Comparison of ENCODE assay signal across 26 cellular contexts in genomic region chr1:246838118-246838456, GRCh38.
DNase-seq lines count a peak whose midpoint lies in the region; ATAC-seq and TF ChIP-seq lines count a peak whose summit lies in the region.
"Had no signal": no experiment of that assay in that cellular context is flagged by ENCODE, and none has a peak within 500 bp of the region (broad histone marks: within the 10 kb centered on the region; RNA-seq: fewer than 3 reads in every experiment).

No MANE protein-coding gene starts in this region.

- H3K27ac ChIP-seq in cardiac muscle cell, result peak overlapping the region; percentile 18
- no peak overlapping the region for H3K27ac ChIP-seq in heart right ventricle
- H3K27ac ChIP-seq in HCT116 (ENCODE audit: low read depth, low read length), result no peak overlapping the region
- H3K27ac ChIP-seq in RWPE2 (ENCODE audit: poor library complexity, severe bottlenecking), result no peak overlapping the region
- no peak overlapping the region for H3K27ac ChIP-seq in foreskin keratinocyte
- H3K27ac ChIP-seq: BLaER1, GM23248, Peyer's patch, SK-N-MC had no signal

- no peak for TF ChIP-seq RAD21 in HCT116 (IDR thresholded peaks at IDR 0.05; ENCODE audit: low read depth)

- H3K9me3 ChIP-seq in cardiac muscle cell (ENCODE audit: low read depth) (no peaks in the 10 kb centered on the region), heart right ventricle (no peaks in the 10 kb centered on the region), HCT116 (ENCODE audit: control insufficient read depth in 1 of 2, insufficient read depth in 1 of 2, low read depth in 1 of 2, low read length in 2 of 2) (no peaks in the 10 kb centered on the region), RWPE2 (ENCODE audit: severe bottlenecking) (no peaks in the 10 kb centered on the region)
- H3K9me3 ChIP-seq: BLaER1, MG63, Peyer's patch had no signal

- DNase-seq in cardiac muscle cell (ENCODE audit: low read depth in 1 of 2, low spot score in 1 of 2), result no peak
- DNase-seq in heart right ventricle, result no peak
- no peak for DNase-seq in HCT116 (ENCODE audit: low read depth, low spot score)
- DNase-seq in RWPE2 (ENCODE audit: low spot score), result no peak
- DNase-seq in foreskin keratinocyte, result no peak
- DNase-seq in activated CD8-positive, alpha-beta T cell treated with anti-CD3 and anti-CD28 coated beads, Interleukin-2, amount 10 ng/mL, durations not matched to agents 7 days and 5 days, result no peak
- no peak for DNase-seq in foreskin melanocyte
- DNase-seq: Calu3; CD4-positive, CD25-positive, alpha-beta regulatory T cell; GDM1; GM23248; H7; KG1; MG63; NCI-H1105 treated with DMSO at 0.1 percent for 48 hours; NCI-H146; NCI-H1930; NCI-H446 treated with DMSO at 0.1 percent for 48 hours; NCI-H526; NK-92 treated with Interleukin-12 subunit alpha and Interleukin-12 subunit beta, amount 100 ng/mL, for 24 hours; Peyer's patch; SIG-M5 had no signal

- peaks cover 26% of the 10 kb centered on the region for H3K36me3 ChIP-seq in cardiac muscle cell
- peaks cover 0 to 46% (median 22%) of the 10 kb centered on the region in 9 donors for H3K36me3 ChIP-seq in heart right ventricle
- H3K36me3 ChIP-seq in HCT116 (ENCODE audit: control insufficient read depth in 1 of 2, insufficient read depth in 2 of 2, low read length in 2 of 2), result peaks cover 12 to 14% of the 10 kb centered on the region in 2 experiments; a peak in 2 of 4 replicates
- H3K36me3 ChIP-seq in RWPE2 (ENCODE audit: low read depth), result peaks cover 22% of the 10 kb centered on the region

- H3K4me3 ChIP-seq in cardiac muscle cell (no peak overlapping the region), heart right ventricle (no peak overlapping the region), HCT116 (replicated peaks in 1 of 2; ENCODE audit: low read depth in 1 of 2, low read length in 2 of 2) (no peak overlapping the region), RWPE2 (ENCODE audit: severe bottlenecking) (no peak overlapping the region)
- H3K4me3 ChIP-seq: BLaER1, GM23248, MG63, Peyer's patch, SK-N-MC had no signal

- no peaks in the 10 kb centered on the region for H3K79me2 ChIP-seq in HCT116 (ENCODE audit: insufficient read depth, low read length)

- no peak for TF ChIP-seq POLR2A in HCT116 (IDR thresholded peaks at IDR 0.05; ENCODE audit: borderline replicate concordance, extremely low read depth, insufficient read depth, insufficient read length)

- RAD21 ChIA-PET in HCT116 (lab: Charles Lee; ENCODE audit: low non-redundant PET in 1 of 2, low total read pairs in 2 of 2, uncharacterized antibody in 2 of 2, unreplicated experiment in 2 of 2), result no interaction called here

- no peaks in the 10 kb centered on the region for H4K20me1 ChIP-seq in HCT116 (ENCODE audit: insufficient read depth)
- H4K20me1 ChIP-seq: BLaER1 had no signal

- H2AFZ ChIP-seq in HCT116 (ENCODE audit: low read depth, low read length, poor library complexity, severe bottlenecking), result no peak overlapping the region
- H2AFZ ChIP-seq: GM23248 had no signal

- BruUV-seq in HCT116 (replicated peaks; lab: Mats Ljungman, UMichigan), result no TSS peak

- intact Hi-C loops in heart right ventricle (cut with DNase I), result no loop called here
- intact Hi-C loops in HCT116 (cut with micrococcal nuclease), result no loop called here

- no peaks in the 10 kb centered on the region for H3K9me2 ChIP-seq in HCT116 (ENCODE audit: insufficient read depth)

- CTCF ChIA-PET in HCT116 (lab: Charles Lee), result no interaction called here
- CTCF ChIA-PET in activated CD8-positive, alpha-beta T cell treated with anti-CD3 and anti-CD28 coated beads, Interleukin-2, amount 10 ng/mL, durations not matched to agents 7 days and 5 days (lab: Charles Lee), result no interaction called here

- no peaks in the 10 kb centered on the region for H3K27me3 ChIP-seq in cardiac muscle cell
- no peaks in the 10 kb centered on the region for H3K27me3 ChIP-seq in heart right ventricle
- H3K27me3 ChIP-seq in HCT116 (ENCODE audit: insufficient read depth, low read length), result no peaks in the 10 kb centered on the region
- no peaks in the 10 kb centered on the region for H3K27me3 ChIP-seq in RWPE2 (ENCODE audit: insufficient read depth, poor library complexity, severe bottlenecking)
- H3K27me3 ChIP-seq in foreskin keratinocyte, result no peaks in the 10 kb centered on the region
- H3K27me3 ChIP-seq: BLaER1, MG63, Peyer's patch had no signal

- no peak for ATAC-seq in heart right ventricle
- peak; percentile 5; the same call in 1 of the 2 replicates for ATAC-seq in HCT116
- ATAC-seq in RWPE2 (ENCODE audit: low read depth), result peak; percentile 35; the same call in 2 of the 3 replicates
- peak; percentile 23 for ATAC-seq in foreskin keratinocyte
- ATAC-seq in activated CD8-positive, alpha-beta T cell treated with anti-CD3 and anti-CD28 coated beads, Interleukin-2, amount 10 ng/mL, durations not matched to agents 7 days and 5 days, result no peak
- ATAC-seq in HG03469 (IDR thresholded peaks at IDR 0.05; ENCODE audit: unreplicated experiment), result no peak

- peaks cover 5% of the 10 kb centered on the region for H3K4me1 Mint-ChIP-seq in activated CD8-positive, alpha-beta T cell treated with anti-CD3 and anti-CD28 coated beads, Interleukin-2, amount 10 ng/mL, durations not matched to agents 7 days and 5 days (ENCODE audit: low read depth)

- WGBS in heart right ventricle, 2 donors, result 88 to 90% methylated on average over 2 of the region's 2 CpGs

- H3K9me3 Mint-ChIP-seq in activated CD8-positive, alpha-beta T cell treated with anti-CD3 and anti-CD28 coated beads, Interleukin-2, amount 10 ng/mL, durations not matched to agents 7 days and 5 days (ENCODE audit: insufficient read depth), result no peaks in the 10 kb centered on the region
- H3K9me3 Mint-ChIP-seq: CD4-positive, CD25-positive, alpha-beta regulatory T cell; T-helper 1 cell treated with Interleukin-12 subunit alpha and Interleukin-12 subunit beta and Interleukin-4 antibody, amounts not matched to agents 30 μg/mL and 1 μg/mL, for 36 hours had no signal

- H3K4me2 ChIP-seq in HCT116 (ENCODE audit: low read length), result no peak overlapping the region

- H3K4me3 Mint-ChIP-seq in activated CD8-positive, alpha-beta T cell treated with anti-CD3 and anti-CD28 coated beads, Interleukin-2, amount 10 ng/mL, durations not matched to agents 7 days and 5 days, result no peak overlapping the region
- H3K4me3 Mint-ChIP-seq: CD4-positive, CD25-positive, alpha-beta regulatory T cell; T-helper 1 cell treated with Interleukin-12 subunit alpha and Interleukin-12 subunit beta and Interleukin-4 antibody, amounts not matched to agents 30 μg/mL and 1 μg/mL, for 36 hours had no signal

- H3K4me1 ChIP-seq in cardiac muscle cell (ENCODE audit: low read depth) (no peaks in the 10 kb centered on the region), heart right ventricle (peaks cover 0 to 12% (median 0%) of the 10 kb centered on the region in 9 donors), HCT116 (ENCODE audit: control insufficient read depth in 1 of 2, insufficient read depth in 2 of 2, low read length in 2 of 2) (peaks cover 0 to 9% of the 10 kb centered on the region in 2 experiments; a peak in 1 of 4 replicates), RWPE2 (ENCODE audit: insufficient read depth, poor library complexity, severe bottlenecking) (peaks cover 7% of the 10 kb centered on the region), foreskin keratinocyte (peaks cover 10% of the 10 kb centered on the region)
- H3K4me1 ChIP-seq: Peyer's patch had no signal

- TF ChIP-seq CTCF in cardiac muscle cell (IDR thresholded peaks at IDR 0.05; ENCODE audit: low read depth, low read length), result no peak
- TF ChIP-seq CTCF in heart right ventricle (IDR thresholded peaks at IDR 0.05), result no peak
- TF ChIP-seq CTCF in HCT116 (IDR thresholded peaks at IDR 0.05 in 2 of 3, conservative IDR thresholded peaks at IDR 0.05 in 1 of 3; ENCODE audit: borderline replicate concordance in 1 of 3, insufficient read depth in 1 of 3, low read depth in 2 of 3, low read length in 2 of 3), result no peak
- no peak for TF ChIP-seq CTCF in RWPE2 (IDR thresholded peaks at IDR 0.05; ENCODE audit: poor library complexity, severe bottlenecking)
- no peak for TF ChIP-seq CTCF in foreskin keratinocyte (conservative IDR thresholded peaks at IDR 0.05)

- peaks cover 4% of the 10 kb centered on the region for H3K27me3 Mint-ChIP-seq in activated CD8-positive, alpha-beta T cell treated with anti-CD3 and anti-CD28 coated beads, Interleukin-2, amount 10 ng/mL, durations not matched to agents 7 days and 5 days (ENCODE audit: low read depth)
- H3K27me3 Mint-ChIP-seq: CD4-positive, CD25-positive, alpha-beta regulatory T cell had no signal

- H3K27ac Mint-ChIP-seq in activated CD8-positive, alpha-beta T cell treated with anti-CD3 and anti-CD28 coated beads, Interleukin-2, amount 10 ng/mL, durations not matched to agents 7 days and 5 days, result no peak overlapping the region
- H3K27ac Mint-ChIP-seq: T-helper 1 cell treated with Interleukin-12 subunit alpha and Interleukin-12 subunit beta and Interleukin-4 antibody, amounts not matched to agents 30 μg/mL and 1 μg/mL, for 36 hours had no signal

- POLR2A ChIA-PET in HCT116 (lab: Charles Lee), result no interaction called here
- POLR2A ChIA-PET in activated CD8-positive, alpha-beta T cell treated with anti-CD3 and anti-CD28 coated beads, Interleukin-2, amount 10 ng/mL, durations not matched to agents 7 days and 5 days (lab: Charles Lee), result no interaction called here

- H3K36me3 Mint-ChIP-seq in activated CD8-positive, alpha-beta T cell treated with anti-CD3 and anti-CD28 coated beads, Interleukin-2, amount 10 ng/mL, durations not matched to agents 7 days and 5 days (ENCODE audit: low read depth), result peaks cover 14% of the 10 kb centered on the region

- no peak overlapping the region for H3K9ac ChIP-seq in HCT116 (ENCODE audit: low read length)
- H3K9ac ChIP-seq: BLaER1, GM23248 had no signal

TF ChIP-seq in HCT116, 20 proteins besides CTCF, POLR2A, EP300 and RAD21:
- TF ChIP-seq EZH2phosphoT487 (IDR thresholded peaks at IDR 0.05; ENCODE audit: borderline replicate concordance) (no peak), POLR2AphosphoS5 (IDR thresholded peaks at IDR 0.05; ENCODE audit: low read depth, low read length) (no peak), TCF7L2 (IDR thresholded peaks at IDR 0.05; ENCODE audit: borderline replicate concordance, extremely low read depth, insufficient read depth, insufficient read length) (no peak)

Comparison
In these comparisons a context has a peak if more than half of its experiments do, and no peak if none do; other contexts are left out.
1. ATAC-seq: peak in HCT116 (single experiment), RWPE2 (single experiment) and foreskin keratinocyte (single experiment); none in heart right ventricle (0 of 8), activated CD8-positive, alpha-beta T cell treated with anti-CD3 and anti-CD28 coated beads, Interleukin-2, amount 10 ng/mL, durations not matched to agents 7 days and 5 days (single experiment) and HG03469 (single experiment).